Comparison of ENCODE assay signal across 8 cellular contexts in the genomic region with DNA sequence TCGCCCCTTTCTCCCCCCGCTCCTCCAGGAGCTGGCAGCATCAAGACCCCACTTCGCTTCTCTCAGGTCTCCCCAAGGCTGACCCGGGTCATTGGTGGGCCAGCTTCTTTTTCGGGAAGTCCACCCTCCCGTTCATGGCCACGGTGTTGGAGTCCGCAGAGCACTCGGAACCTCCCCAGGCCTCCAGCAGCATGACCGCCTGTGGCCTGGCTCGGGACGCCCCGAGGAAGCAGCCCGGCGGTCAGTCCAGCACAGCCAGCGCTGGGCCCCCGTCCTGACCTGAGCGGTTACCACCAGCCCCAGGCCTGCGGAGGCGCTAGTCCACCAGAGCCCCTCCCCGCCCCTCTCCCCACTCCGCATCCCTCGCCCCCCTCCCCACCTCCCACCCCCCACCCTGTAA. TPM values are rescaled to one million over a fixed set of nuclear protein-coding genes. Genes with fewer than 3 reads are reported as not detected.
A peak's percentile ranks its signal among the peaks of the same experiment; 100 is the strongest.
DNase-seq lines count a peak whose midpoint lies in the region; ATAC-seq and TF ChIP-seq lines count a peak whose summit lies in the region.

No MANE protein-coding gene starts in this region.

- H3K9me3 ChIP-seq in Karpas-422 (ENCODE audit: low read length) = no peaks in the 10 kb centered on the region
- H3K9me3 ChIP-seq in duodenal mucosa (ENCODE audit: control insufficient read depth in 1 of 2, low read length in 2 of 2) = peaks cover 4 to 6% of the 10 kb centered on the region in 2 donors
- peaks cover 2% of the 10 kb centered on the region for H3K9me3 ChIP-seq in mucosa of descending colon

- no peaks in the 10 kb centered on the region; the same call in 1 of the 2 replicates for H3K36me3 ChIP-seq in Karpas-422 (ENCODE audit: insufficient read depth, low read length)
- peaks cover 14 to 19% of the 10 kb centered on the region in 2 donors for H3K36me3 ChIP-seq in duodenal mucosa (ENCODE audit: control insufficient read depth in 1 of 2, insufficient read depth in 2 of 2, low read length in 2 of 2)
- no peaks in the 10 kb centered on the region for H3K36me3 ChIP-seq in mucosa of descending colon (ENCODE audit: low read depth)

- TF ChIP-seq CTCF in 22Rv1 (IDR thresholded peaks at IDR 0.05) (no peak), mucosa of descending colon (IDR thresholded peaks at IDR 0.05) (no peak)

- peak overlapping the region; percentile 92 for H3K4me2 ChIP-seq in Karpas-422 (ENCODE audit: low read depth, low read length, poor library complexity, severe bottlenecking)

- H3K27me3 ChIP-seq in Karpas-422 (ENCODE audit: low read length) (no peaks in the 10 kb centered on the region), duodenal mucosa (ENCODE audit: control insufficient read depth in 1 of 2, insufficient read depth in 2 of 2, low read length in 2 of 2) (peaks cover 4 to 26% of the 10 kb centered on the region in 2 donors)

- H3K4me1 ChIP-seq in Karpas-422 (ENCODE audit: low read length) = peaks cover 13% of the 10 kb centered on the region
- H3K4me1 ChIP-seq in duodenal mucosa (ENCODE audit: control insufficient read depth in 1 of 2, insufficient read depth in 2 of 2, low read length in 2 of 2) = peaks cover 8 to 18% of the 10 kb centered on the region in 2 donors
- H3K4me1 ChIP-seq in mucosa of descending colon (ENCODE audit: low read depth) = peaks cover 16% of the 10 kb centered on the region

- intact Hi-C loops in mucosa of descending colon (cut with DNase I, micrococcal nuclease) = no loop called here

- peak overlapping the region; percentile 71; the same call in 1 of the 2 replicates for H3K4me3 ChIP-seq in Karpas-422 (ENCODE audit: low read length)
- peak overlapping the region; percentile 84 to 92 for H3K4me3 ChIP-seq in duodenal mucosa (ENCODE audit: low read depth in 1 of 2, low read length in 2 of 2)
- peak overlapping the region; percentile 75 for H3K4me3 ChIP-seq in mucosa of descending colon

- ATAC-seq in mucosa of descending colon = no peak

- H3K79me2 ChIP-seq in Karpas-422 (ENCODE audit: low read length) = no peaks in the 10 kb centered on the region

- H3K9ac ChIP-seq in Karpas-422 (ENCODE audit: low read length) (peak overlapping the region; percentile 63), duodenal mucosa (ENCODE audit: low read depth in 1 of 2, low read length in 2 of 2) (peak overlapping the region; percentile 82 to 90)

- DNase-seq in Karpas-422 = no peak
- peak in 2 of 3 donors; percentile 53 to 67 for DNase-seq in mucosa of descending colon
- no peak for DNase-seq in activated CD4-positive, CD25-positive, alpha-beta regulatory T cell (lab: John Stamatoyannopoulos, UW)
- DNase-seq in superior temporal gyrus (ENCODE audit: extremely low spot score) = no peak
- no peak for DNase-seq in HK-2 (ENCODE audit: unreplicated experiment)
- no peak for DNase-seq in germinal center (ENCODE audit: low spot score)

- peak overlapping the region; percentile 92 for H3K27ac ChIP-seq in 22Rv1
- H3K27ac ChIP-seq in Karpas-422 (ENCODE audit: low read length) = no peak overlapping the region
- no peak overlapping the region for H3K27ac ChIP-seq in duodenal mucosa (ENCODE audit: low read depth, low read length)

- no peak overlapping the region for H2AFZ ChIP-seq in Karpas-422 (ENCODE audit: low read length)

- no peaks in the 10 kb centered on the region for H4K20me1 ChIP-seq in Karpas-422 (ENCODE audit: insufficient read depth, low read depth, low read length)

- no peaks in the 10 kb centered on the region for H3K9me2 ChIP-seq in Karpas-422 (replicated peaks; ENCODE audit: insufficient read depth, low read length)

RNA-seq across cellular contexts. Expression of a gene that starts 1.0 kb away (rescaled TPM):
- 16.2 and 51.0 TPM in 2 replicates for total RNA-seq in Karpas-422 (2014; rRNA removed; shearing (Covaris generic); ENCODE audit: low replicate concordance)
- 100 to 1,000 TPM; 263 to 672 (median 537) TPM for total RNA-seq in mucosa of descending colon

RNA-seq across cellular contexts. Expression of a gene that starts 15.6 kb away (rescaled TPM):
- total RNA-seq in Karpas-422 (2014; rRNA removed; shearing (Covaris generic); ENCODE audit: low replicate concordance) = 0.51 TPM in 1 of 2 replicates, not detected in the other
- 10 to 100 TPM; 39.5 to 91.7 (median 87.1) TPM for total RNA-seq in mucosa of descending colon

RNA-seq across cellular contexts. Expression of a gene that starts 22.7 kb away (rescaled TPM):
- 0.71 TPM in 1 of 2 replicates, not detected in the other for total RNA-seq in Karpas-422 (2014; rRNA removed; shearing (Covaris generic); ENCODE audit: low replicate concordance)
- total RNA-seq in mucosa of descending colon = 10 to 100 TPM in 1 of 3 donors, 1 to 10 TPM in 2; 1.3 to 15.0 (median 2.7) TPM

RNA-seq across cellular contexts. Expression of a gene that starts 25.9 kb away (rescaled TPM):
- total RNA-seq in Karpas-422 (2014; rRNA removed; shearing (Covaris generic); ENCODE audit: low replicate concordance) = not detected in 2 replicates
- total RNA-seq in mucosa of descending colon = under 1 TPM; 0.25 to 0.52 (median 0.27) TPM

RNA-seq across cellular contexts. Expression of a gene that starts 32.4 kb away (rescaled TPM):
- total RNA-seq in Karpas-422 (2014; rRNA removed; shearing (Covaris generic); ENCODE audit: low replicate concordance) = 0.48 and 1.6 TPM in 2 replicates
- under 1 TPM in 2 of 3 donors, not detected in 1; 0.19 to 0.25 TPM for total RNA-seq in mucosa of descending colon

Comparison
In these comparisons a context has a peak if more than half of its experiments do, and no peak if none do; other contexts are left out.
1. DNase-seq: peak in mucosa of descending colon (2 of 3); none in Karpas-422 (single experiment), activated CD4-positive, CD25-positive, alpha-beta regulatory T cell (0 of 4), superior temporal gyrus (single experiment), HK-2 (single experiment) and germinal center (single experiment).
2. RNA of a gene that starts 15.6 kb away (total RNA-seq): 39.5 to 91.7 TPM in mucosa of descending colon; 0.51 TPM in Karpas-422; every median in the first group is over 10 times any median in the second.
3. Peak in every context shown above with its lines, with median percentiles within 50 percentile points of each other: H3K4me3 ChIP-seq.